8 cellular contexts compared by ENCODE assay signal in the genomic region with DNA sequence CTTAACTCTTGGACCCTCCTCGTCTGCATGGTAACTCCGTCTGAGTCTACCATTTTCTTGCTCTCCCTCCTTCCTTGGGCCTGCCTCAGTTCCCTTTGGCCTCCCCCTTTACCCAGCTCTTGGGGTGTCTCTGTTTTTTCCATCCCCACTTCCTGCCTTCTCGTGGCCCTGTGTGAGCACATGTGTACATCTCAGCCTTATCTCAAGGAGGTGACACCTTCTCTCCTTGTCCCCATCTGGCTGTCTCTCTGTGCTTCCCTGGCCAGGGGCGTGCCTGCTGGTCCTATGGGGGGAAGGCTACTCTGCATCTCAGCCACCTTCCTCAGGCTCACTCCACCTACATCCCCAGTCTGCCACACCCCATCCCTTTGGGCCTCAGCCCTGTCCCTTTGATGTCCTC. TPM values are rescaled to one million over a fixed set of nuclear protein-coding genes. Genes with fewer than 3 reads are reported as not detected.
A peak's percentile ranks its signal among the peaks of the same experiment; 100 is the strongest.
DNase-seq lines count a peak whose midpoint lies in the region; ATAC-seq and TF ChIP-seq lines count a peak whose summit lies in the region.

No MANE protein-coding gene starts in this region.

- no peaks in the 10 kb centered on the region for H4K20me1 ChIP-seq in OCI-LY1 (ENCODE audit: insufficient read depth, low read length)
- no peaks in the 10 kb centered on the region for H4K20me1 ChIP-seq in osteoblast (ENCODE audit: insufficient read depth, low read length)

- H3K36me3 Mint-ChIP-seq in CD4-positive, alpha-beta T cell (ENCODE audit: low read depth), result no peaks in the 10 kb centered on the region
- H3K36me3 Mint-ChIP-seq in central memory CD8-positive, alpha-beta T cell (ENCODE audit: insufficient read depth), result peaks cover 6% of the 10 kb centered on the region

- H2AFZ ChIP-seq in OCI-LY1 (ENCODE audit: low read length) (no peak overlapping the region), osteoblast (ENCODE audit: low read length) (peak overlapping the region; percentile 89)

- H3K9ac ChIP-seq in OCI-LY1 (ENCODE audit: low read length), result no peak overlapping the region

- CTCF ChIA-PET in CD4-positive, alpha-beta T cell (lab: Charles Lee), result interaction anchor here (0.6 to 3.4 kb wide), 8 partner anchors 12 to 239 kb away, joined by 3 to 75 read pairs (median 4); no protein-coding TSS in a partner anchor

- H3K36me3 ChIP-seq in OCI-LY1 (ENCODE audit: insufficient read depth, low read length), result no peaks in the 10 kb centered on the region
- H3K36me3 ChIP-seq in osteoblast (ENCODE audit: insufficient read depth, low read length), result no peaks in the 10 kb centered on the region

- H3K27ac Mint-ChIP-seq in CD4-positive, alpha-beta T cell, result peak overlapping the region; percentile 87
- peak overlapping the region; percentile 89 for H3K27ac Mint-ChIP-seq in central memory CD8-positive, alpha-beta T cell (ENCODE audit: low read depth)

- H3K4me1 Mint-ChIP-seq in CD4-positive, alpha-beta T cell (ENCODE audit: low read depth), result peaks cover 37% of the 10 kb centered on the region
- peaks cover 36% of the 10 kb centered on the region for H3K4me1 Mint-ChIP-seq in central memory CD8-positive, alpha-beta T cell

- no peaks in the 10 kb centered on the region for H3F3A ChIP-seq in OCI-LY1 (ENCODE audit: insufficient read depth, low read length)

- intact Hi-C loops in CD4-positive, alpha-beta T cell (cut with DNase I, micrococcal nuclease), result loop anchor here in 1 of 2 experiments (2.0 to 5.0 kb wide), 2 partner anchors 18 to 56 kb away; no protein-coding TSS in a partner anchor

- POLR2A ChIA-PET in CD4-positive, alpha-beta T cell (lab: Charles Lee), result interaction anchor here (0.7 to 4.5 kb wide), 16 partner anchors 12 to 557 kb away, joined by 3 to 93 read pairs (median 7); partner anchors contain the start of genes ARMC5, BCL7C, FUS and KAT8

- no peaks in the 10 kb centered on the region for H3K9me3 ChIP-seq in CD4-positive, alpha-beta T cell (ENCODE audit: control insufficient read depth, low read length)
- H3K9me3 ChIP-seq in OCI-LY1 (ENCODE audit: low read length) (no peaks in the 10 kb centered on the region), osteoblast (ENCODE audit: low read depth, low read length) (no peaks in the 10 kb centered on the region)

- no peak overlapping the region for H3K4me3 ChIP-seq in OCI-LY1 (ENCODE audit: low read depth, low read length, poor library complexity, severe bottlenecking)
- peak overlapping the region; percentile 73 for H3K4me3 ChIP-seq in osteoblast (ENCODE audit: insufficient read depth, low read length)

- no peaks in the 10 kb centered on the region for H3K27me3 Mint-ChIP-seq in CD4-positive, alpha-beta T cell
- no peaks in the 10 kb centered on the region for H3K27me3 Mint-ChIP-seq in central memory CD8-positive, alpha-beta T cell

- H3K4me2 ChIP-seq in OCI-LY1 (ENCODE audit: low read length) (no peak overlapping the region), osteoblast (ENCODE audit: insufficient read depth, low read length) (peak overlapping the region; percentile 77)

- H3K9me2 ChIP-seq in OCI-LY1 (ENCODE audit: low read depth, low read length), result no peaks in the 10 kb centered on the region

- ATAC-seq in CD4-positive, alpha-beta T cell (ENCODE audit: poor library complexity), result peak; percentile 21
- no peak for ATAC-seq in central memory CD8-positive, alpha-beta T cell (replicated peaks; ENCODE audit: extremely low read depth, poor library complexity, severe bottlenecking)
- ATAC-seq in GM19351 (IDR thresholded peaks at IDR 0.05; ENCODE audit: unreplicated experiment), result no peak

- H3K4me1 ChIP-seq in OCI-LY1 (ENCODE audit: insufficient read depth, low read length, severe bottlenecking) (peaks cover 29% of the 10 kb centered on the region), osteoblast (ENCODE audit: insufficient read depth, low read length) (peaks cover 5% of the 10 kb centered on the region)

- H3K27ac ChIP-seq in CD4-positive, alpha-beta T cell (ENCODE audit: low read depth, low read length), result peak overlapping the region; percentile 81
- peak overlapping the region; percentile 34 for H3K27ac ChIP-seq in OCI-LY1 (ENCODE audit: low read depth, low read length, poor library complexity, severe bottlenecking)
- no peak overlapping the region for H3K27ac ChIP-seq in osteoblast (ENCODE audit: low read depth, low read length)

- peaks cover 3% of the 10 kb centered on the region for H3K9me3 Mint-ChIP-seq in CD4-positive, alpha-beta T cell
- H3K9me3 Mint-ChIP-seq in central memory CD8-positive, alpha-beta T cell, result peaks cover 5% of the 10 kb centered on the region

- TF ChIP-seq CTCF in CD4-positive, alpha-beta T cell (IDR thresholded peaks at IDR 0.05), result no peak
- TF ChIP-seq CTCF in OCI-LY1 (IDR thresholded peaks at IDR 0.05; ENCODE audit: low read length) (no peak), osteoblast (IDR thresholded peaks at IDR 0.05; ENCODE audit: extremely low read depth, low read depth, low read length) (no peak)

- peak overlapping the region; percentile 97 for H3K4me3 Mint-ChIP-seq in CD4-positive, alpha-beta T cell
- peak overlapping the region; percentile 85 for H3K4me3 Mint-ChIP-seq in central memory CD8-positive, alpha-beta T cell

- no peak for DNase-seq in CD4-positive, alpha-beta T cell
- no peak for DNase-seq in central memory CD8-positive, alpha-beta T cell (ENCODE audit: low spot score in 2 of 2)
- DNase-seq in osteoblast (ENCODE audit: insufficient read length, low spot score, missing footprints), result peak; percentile 74
- no peak for DNase-seq in GOT3 (lab: John Stamatoyannopoulos, UW)
- DNase-seq in G401 (ENCODE audit: low spot score), result no peak
- no peak for DNase-seq in stimulated activated naive CD4-positive, alpha-beta T cell treated with Interleukin-2 at 50 U/mL for 16 hours (lab: John Stamatoyannopoulos, UW)

- H3K27me3 ChIP-seq in CD4-positive, alpha-beta T cell (ENCODE audit: control insufficient read depth, insufficient read depth, low read length), result no peaks in the 10 kb centered on the region
- no peaks in the 10 kb centered on the region for H3K27me3 ChIP-seq in OCI-LY1 (ENCODE audit: insufficient read depth, low read length)
- H3K27me3 ChIP-seq in osteoblast (ENCODE audit: insufficient read depth, low read length), result no peaks in the 10 kb centered on the region

- H3K79me2 ChIP-seq in OCI-LY1 (ENCODE audit: insufficient read depth, low read length), result no peaks in the 10 kb centered on the region
- no peaks in the 10 kb centered on the region for H3K79me2 ChIP-seq in osteoblast (ENCODE audit: insufficient read depth, low read length)

- in situ Hi-C loops in G401 (cut with HindIII; ENCODE audit: low sequenced_read_pairs), result loop anchor here (10.0 kb wide), 1 partner anchor 148 kb away; no protein-coding TSS in a partner anchor

RNA-seq across cellular contexts. Expression of gene CTF1, which starts 6.6 kb away (rescaled TPM):
- total RNA-seq in CD4-positive, alpha-beta T cell, result under 1 TPM in 1 of 2 experiments, not detected in 1; 0.20 TPM
- total RNA-seq in osteoblast, result 2.9 and 3.3 TPM in 2 replicates
- 2.1 and 2.4 TPM in 2 replicates for total RNA-seq in G401 (2014; rRNA removed; shearing (Covaris generic))

RNA-seq across cellular contexts. Expression of gene BCL7C, which starts 9.1 kb away (rescaled TPM):
- 10 to 100 TPM; 17.8 to 19.1 TPM for total RNA-seq in CD4-positive, alpha-beta T cell
- 33.3 and 36.2 TPM in 2 replicates for total RNA-seq in osteoblast
- total RNA-seq in G401 (2014; rRNA removed; shearing (Covaris generic)), result 58.1 and 89.3 TPM in 2 replicates

RNA-seq across cellular contexts. Expression of gene FBXL19, which starts 20.4 kb away (rescaled TPM):
- total RNA-seq in CD4-positive, alpha-beta T cell, result 1 to 10 TPM; 7.5 to 8.9 TPM
- 12.7 and 14.5 TPM in 2 replicates for total RNA-seq in osteoblast
- 67.1 and 85.6 TPM in 2 replicates for total RNA-seq in G401 (2014; rRNA removed; shearing (Covaris generic))

RNA-seq across cellular contexts. Expression of gene ORAI3, which starts 45.9 kb away (rescaled TPM):
- total RNA-seq in CD4-positive, alpha-beta T cell, result 1 to 10 TPM; 3.0 to 4.5 TPM
- 63.3 and 66.0 TPM in 2 replicates for total RNA-seq in osteoblast
- 57.6 and 62.8 TPM in 2 replicates for total RNA-seq in G401 (2014; rRNA removed; shearing (Covaris generic))

RNA-seq across cellular contexts. Expression of gene SETD1A, which starts 54.6 kb away (rescaled TPM):
- 10 to 100 TPM; 40.1 to 41.2 TPM for total RNA-seq in CD4-positive, alpha-beta T cell
- total RNA-seq in osteoblast, result 2.2 and 2.9 TPM in 2 replicates
- 0.51 and 1.1 TPM in 2 replicates for total RNA-seq in G401 (2014; rRNA removed; shearing (Covaris generic))
